9 cellular contexts compared by ENCODE assay signal in the genomic region with DNA sequence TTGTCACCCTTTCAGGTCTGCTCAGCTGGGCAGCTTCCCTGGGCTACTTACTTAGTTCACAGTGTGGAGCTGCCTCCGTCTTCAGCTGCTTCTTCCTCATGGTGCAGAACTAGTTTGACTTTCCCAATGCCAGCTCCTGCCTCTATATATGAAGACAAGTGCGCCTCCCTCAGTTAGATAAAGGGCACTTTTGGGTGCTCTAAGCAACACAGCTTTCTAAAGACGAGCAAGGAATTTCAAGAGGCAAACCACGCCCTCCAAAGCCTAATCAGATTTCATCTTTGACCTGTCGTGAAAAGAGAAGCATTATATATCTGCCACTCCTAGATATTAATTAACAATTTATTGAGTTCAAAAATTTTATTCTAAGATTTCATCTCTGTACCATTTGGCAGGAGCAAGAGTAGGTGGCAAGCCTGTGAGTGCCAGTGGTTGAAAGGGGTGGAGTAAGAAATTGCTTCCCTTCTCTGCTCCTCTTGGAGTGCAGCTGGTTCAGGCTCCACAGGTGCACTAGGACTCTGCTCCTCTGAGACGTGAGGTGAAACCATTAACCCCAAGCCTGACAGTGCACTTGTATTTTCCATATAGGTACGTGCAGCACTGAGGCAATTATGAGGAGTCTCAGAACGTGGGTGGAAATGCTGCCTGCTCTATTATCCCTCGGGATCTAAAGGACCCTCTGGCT. TPM values are rescaled to one million over a fixed set of nuclear protein-coding genes. Genes with fewer than 3 reads are reported as not detected.
A peak's percentile ranks its signal among the peaks of the same experiment; 100 is the strongest.
DNase-seq lines count a peak whose midpoint lies in the region; ATAC-seq, FAIRE-seq and TF ChIP-seq lines count a peak whose summit lies in the region.
"Had no signal": no experiment of that assay in that cellular context is flagged by ENCODE, and none has a peak within 500 bp of the region (broad histone marks: within the 10 kb centered on the region; RNA-seq: fewer than 3 reads in every experiment).

No MANE protein-coding gene starts in this region.

- TF ChIP-seq CTCF in GM13976 (IDR thresholded peaks at IDR 0.05; ENCODE audit: borderline replicate concordance, control extremely low read depth, extremely low read depth, insufficient read depth, missing control alignments) (peak; percentile 49), kidney (IDR thresholded peaks at IDR 0.05; ENCODE audit: borderline replicate concordance, extremely low read depth, insufficient read depth) (peak; percentile 22)

- H3K9ac ChIP-seq in kidney (ENCODE audit: low read length in 2 of 2): peak overlapping the region; percentile 22 to 63

- H3K4me1 Mint-ChIP-seq in activated CD8-positive, alpha-beta T cell treated with anti-CD3 and anti-CD28 coated beads, Interleukin-2, amount 10 ng/mL, durations not matched to agents 7 days and 5 days (ENCODE audit: low read depth): peaks cover 34% of the 10 kb centered on the region
- peaks cover 24% of the 10 kb centered on the region for H3K4me1 Mint-ChIP-seq in stimulated activated memory B cell treated with anti-CD40 and anti-IgM and Interleukin-4, amounts not matched to agents 10 μg/mL and 1 μg/mL and 100 μg/mL, for 72 hours

- in situ Hi-C loops in GM13976 (cut with MboI; ENCODE audit: low sequenced_read_pairs, unreplicated experiment): no loop called here

- POLR2A ChIA-PET in activated CD8-positive, alpha-beta T cell treated with anti-CD3 and anti-CD28 coated beads, Interleukin-2, amount 10 ng/mL, durations not matched to agents 7 days and 5 days (lab: Charles Lee): interaction anchor here (0.9 to 1.2 kb wide), 4 partner anchors 19 to 263 kb away, joined by 3 to 5 read pairs (median 3); no protein-coding TSS in a partner anchor

- ATAC-seq in activated CD8-positive, alpha-beta T cell treated with anti-CD3 and anti-CD28 coated beads, Interleukin-2, amount 10 ng/mL, durations not matched to agents 7 days and 5 days: no peak
- ATAC-seq in GM21423 (IDR thresholded peaks at IDR 0.05; ENCODE audit: unreplicated experiment): no peak
- ATAC-seq in stimulated activated memory B cell treated with anti-CD40 and anti-IgM and Interleukin-4, amounts not matched to agents 10 μg/mL and 1 μg/mL and 100 μg/mL, for 72 hours: no peak

- peaks cover 9 to 12% of the 10 kb centered on the region in 2 donors for H3K4me1 ChIP-seq in kidney (ENCODE audit: control insufficient read depth in 1 of 2, insufficient read depth in 1 of 2, low read depth in 1 of 2, low read length in 2 of 2)

- no peaks in the 10 kb centered on the region for H3K36me3 ChIP-seq in kidney (ENCODE audit: control insufficient read depth in 1 of 2, insufficient read depth in 2 of 2, low read length in 2 of 2)
- H3K36me3 ChIP-seq: thoracic aorta had no signal

- no peak overlapping the region for H3K27ac Mint-ChIP-seq in activated CD8-positive, alpha-beta T cell treated with anti-CD3 and anti-CD28 coated beads, Interleukin-2, amount 10 ng/mL, durations not matched to agents 7 days and 5 days
- no peak overlapping the region for H3K27ac Mint-ChIP-seq in stimulated activated memory B cell treated with anti-CD40 and anti-IgM and Interleukin-4, amounts not matched to agents 10 μg/mL and 1 μg/mL and 100 μg/mL, for 72 hours

- FAIRE-seq in kidney (lab: Jason Lieb, UNC): no peak

- peaks cover 11% of the 10 kb centered on the region for H3K27me3 Mint-ChIP-seq in activated CD8-positive, alpha-beta T cell treated with anti-CD3 and anti-CD28 coated beads, Interleukin-2, amount 10 ng/mL, durations not matched to agents 7 days and 5 days (ENCODE audit: low read depth)
- H3K27me3 Mint-ChIP-seq in stimulated activated memory B cell treated with anti-CD40 and anti-IgM and Interleukin-4, amounts not matched to agents 10 μg/mL and 1 μg/mL and 100 μg/mL, for 72 hours: no peaks in the 10 kb centered on the region

- H3K36me3 Mint-ChIP-seq in activated CD8-positive, alpha-beta T cell treated with anti-CD3 and anti-CD28 coated beads, Interleukin-2, amount 10 ng/mL, durations not matched to agents 7 days and 5 days (ENCODE audit: low read depth): peaks cover 11% of the 10 kb centered on the region
- H3K36me3 Mint-ChIP-seq in stimulated activated memory B cell treated with anti-CD40 and anti-IgM and Interleukin-4, amounts not matched to agents 10 μg/mL and 1 μg/mL and 100 μg/mL, for 72 hours: no peaks in the 10 kb centered on the region

- CTCF ChIA-PET in activated CD8-positive, alpha-beta T cell treated with anti-CD3 and anti-CD28 coated beads, Interleukin-2, amount 10 ng/mL, durations not matched to agents 7 days and 5 days (lab: Charles Lee): interaction anchor here (0.6 to 6.8 kb wide), 17 partner anchors 15 to 313 kb away, joined by 3 to 53 read pairs (median 4); a partner anchor contains a TSS

- DNase-seq in AG20443 (ENCODE audit: low spot score) (peak; percentile 24), GM13976 (ENCODE audit: low spot score) (no peak), NCI-H510A (lab: John Stamatoyannopoulos, UW) (peak; percentile 38), kidney (no peak), KG1 (lab: John Stamatoyannopoulos, UW) (no peak)
- peak; percentile 37 for DNase-seq in activated CD8-positive, alpha-beta T cell treated with anti-CD3 and anti-CD28 coated beads, Interleukin-2, amount 10 ng/mL, durations not matched to agents 7 days and 5 days

- intact Hi-C loops in kidney (cut with DNase I): no loop called here

- no peaks in the 10 kb centered on the region for H3K9me3 ChIP-seq in kidney (ENCODE audit: control insufficient read depth in 1 of 2, low read length in 2 of 2)
- H3K9me3 ChIP-seq: thoracic aorta had no signal

- peak overlapping the region; percentile 46 to 47 for H3K4me3 ChIP-seq in kidney (ENCODE audit: low read length in 2 of 2)
- H3K4me3 ChIP-seq: thoracic aorta had no signal

- H3K9me3 Mint-ChIP-seq in activated CD8-positive, alpha-beta T cell treated with anti-CD3 and anti-CD28 coated beads, Interleukin-2, amount 10 ng/mL, durations not matched to agents 7 days and 5 days (ENCODE audit: insufficient read depth): no peaks in the 10 kb centered on the region
- no peaks in the 10 kb centered on the region for H3K9me3 Mint-ChIP-seq in stimulated activated memory B cell treated with anti-CD40 and anti-IgM and Interleukin-4, amounts not matched to agents 10 μg/mL and 1 μg/mL and 100 μg/mL, for 72 hours

- H3K4me3 Mint-ChIP-seq in activated CD8-positive, alpha-beta T cell treated with anti-CD3 and anti-CD28 coated beads, Interleukin-2, amount 10 ng/mL, durations not matched to agents 7 days and 5 days: no peak overlapping the region
- no peak overlapping the region for H3K4me3 Mint-ChIP-seq in stimulated activated memory B cell treated with anti-CD40 and anti-IgM and Interleukin-4, amounts not matched to agents 10 μg/mL and 1 μg/mL and 100 μg/mL, for 72 hours

- no peak overlapping the region for H3K27ac ChIP-seq in kidney (ENCODE audit: low read depth in 2 of 2, low read length in 2 of 2)
- H3K27ac ChIP-seq: thoracic aorta had no signal

RNA-seq across cellular contexts. Expression of a gene that starts 2.1 kb away (rescaled TPM):
- 10 to 100 TPM; 29.9 to 36.1 TPM for total RNA-seq in activated CD8-positive, alpha-beta T cell treated with anti-CD3 and anti-CD28 coated beads, Interleukin-2, amount 10 ng/mL, durations not matched to agents 7 days and 5 days
- 90.2 TPM for total RNA-seq in kidney
- polyA plus RNA-seq in kidney (ENCODE audit: insufficient read depth, low read depth, low replicate concordance): 22.3 TPM

RNA-seq across cellular contexts. Expression of a gene that starts 19.9 kb away (rescaled TPM):
- 10 to 100 TPM; 60.1 to 69.7 TPM for total RNA-seq in activated CD8-positive, alpha-beta T cell treated with anti-CD3 and anti-CD28 coated beads, Interleukin-2, amount 10 ng/mL, durations not matched to agents 7 days and 5 days
- total RNA-seq in kidney: 54.4 TPM
- polyA plus RNA-seq in kidney (ENCODE audit: insufficient read depth, low read depth, low replicate concordance): 68.2 TPM

RNA-seq across cellular contexts. Expression of a gene that starts 55.1 kb away (rescaled TPM):
- total RNA-seq in activated CD8-positive, alpha-beta T cell treated with anti-CD3 and anti-CD28 coated beads, Interleukin-2, amount 10 ng/mL, durations not matched to agents 7 days and 5 days: 10 to 100 TPM; 13.4 to 13.7 TPM
- 29.6 TPM for total RNA-seq in kidney
- 8.5 TPM for polyA plus RNA-seq in kidney (ENCODE audit: insufficient read depth, low read depth, low replicate concordance)

Comparison
In these comparisons a context has a peak if more than half of its experiments do, and no peak if none do; other contexts are left out.
1. DNase-seq: peak in AG20443 (single experiment), NCI-H510A (single experiment) and activated CD8-positive, alpha-beta T cell treated with anti-CD3 and anti-CD28 coated beads, Interleukin-2, amount 10 ng/mL, durations not matched to agents 7 days and 5 days (single experiment); none in GM13976 (single experiment), kidney (single experiment) and KG1 (single experiment).